ENCODE assay signal across 29 cellular contexts in genomic region chr4:801436-802124, GRCh38. TPM values are rescaled to one million over a fixed set of nuclear protein-coding genes. Genes with fewer than 3 reads are reported as not detected.
"Had no signal": no experiment of that assay in that cellular context is flagged by ENCODE, and none has a peak within 500 bp of the region (broad histone marks: within the 10 kb centered on the region; RNA-seq: fewer than 3 reads in every experiment).

No MANE protein-coding gene starts in this region.

- DNase-seq: activated CD4-positive, alpha-beta T cell treated with anti-CD3 and anti-CD28 coated beads for 48 hours; activated CD4-positive, alpha-beta T cell treated with anti-CD3 and anti-CD28 coated beads, Interleukin-2, amount 50 U/mL, for 48 hours; activated CD8-positive, alpha-beta memory T cell treated with anti-CD3 and anti-CD28 coated beads for 24 hours; activated effector memory CD4-positive, alpha-beta T cell treated with anti-CD3 and anti-CD28 coated beads, Interleukin-2, amount 50 U/mL, for 16 hours; activated naive CD4-positive, alpha-beta T cell treated with anti-CD3 and anti-CD28 coated beads, Interleukin-2, amount 10 ng/mL, durations not matched to agents 7 days and 5 days; activated naive CD8-positive, alpha-beta T cell treated with anti-CD3 and anti-CD28 coated beads, Interleukin-2, amount 10 ng/mL, durations not matched to agents 7 days and 5 days; cerebellar nuclear complex; effector memory CD4-positive, alpha-beta T cell; gastrocnemius medialis; glutamatergic neuron; hippocampal formation; immature natural killer cell; mucosa of descending colon; stimulated activated CD4-positive, alpha-beta T cell treated with anti-CD3 and anti-CD28 coated beads, Interleukin-12 subunit alpha, Interleukin-12 subunit beta, amount 100 ng/mL, for 4 hours; stimulated activated CD4-positive, alpha-beta T cell treated with anti-CD3 and anti-CD28 coated beads, Interleukin-4, amount 100 ng/mL, for 1 hour; T-helper 9 cell; upper lobe of left lung; WERI-Rb-1 had no signal

- H3K27ac ChIP-seq: ascending aorta, cardiac muscle cell, coronary artery, dorsolateral prefrontal cortex, gastrocnemius medialis, right lobe of liver, thoracic aorta, upper lobe of left lung, vagina, WERI-Rb-1 had no signal

- H3K4me1 ChIP-seq: ascending aorta, gastrocnemius medialis, upper lobe of left lung, vagina had no signal

- H3K9me3 ChIP-seq: ascending aorta, gastrocnemius medialis, mucosa of descending colon, right lobe of liver, thoracic aorta, vagina had no signal

- ATAC-seq: activated CD4-positive, CD25-positive, alpha-beta regulatory T cell treated with anti-CD3 and anti-CD28 coated beads, Interleukin-2, amount 50 U/mL, for 24 hours; gastrocnemius medialis; mucosa of descending colon; natural killer cell treated with Interleukin-12 subunit alpha and Interleukin-12 subunit beta and Interleukin-15 and Interleukin-18, amount 100 ng/mL, for 72 hours; right lobe of liver had no signal

- H3K36me3 ChIP-seq: ascending aorta, cardiac muscle cell, gastrocnemius medialis, right lobe of liver, thoracic aorta, upper lobe of left lung, vagina had no signal

- H3K27me3 ChIP-seq: ascending aorta, dorsolateral prefrontal cortex, right lobe of liver, upper lobe of left lung, vagina had no signal

- H3K4me3 ChIP-seq: ascending aorta, cardiac muscle cell, coronary artery, dorsolateral prefrontal cortex, gastrocnemius medialis, mucosa of descending colon, right lobe of liver, thoracic aorta, upper lobe of left lung, vagina had no signal

RNA-seq across cellular contexts. Expression of gene CPLX1, which starts 24.3 kb away (rescaled TPM):
- total RNA-seq: natural killer cell treated with Interleukin-12 subunit alpha and Interleukin-12 subunit beta and Interleukin-15 and Interleukin-18, amount 100 ng/mL, for 72 hours; osteoblast; skeletal muscle tissue had no signal
- polyA plus RNA-seq: immature natural killer cell had no signal
